ENCODE assay signal across 22 cellular contexts in genomic region chr5:112290667-112291066, GRCh38.
"Had no signal": no experiment of that assay in that cellular context is flagged by ENCODE, and none has a peak within 500 bp of the region (broad histone marks: within the 10 kb centered on the region; RNA-seq: fewer than 3 reads in every experiment).

No MANE protein-coding gene starts in this region.

- H3K4me1 Mint-ChIP-seq: activated naive CD8-positive, alpha-beta T cell treated with anti-CD3 and anti-CD28 coated beads, Interleukin-2, amount 10 ng/mL, durations not matched to agents 7 days and 5 days; central memory CD8-positive, alpha-beta T cell; natural killer cell had no signal

- ATAC-seq: activated T-cell treated with anti-CD3 and anti-CD28 coated beads, Interleukin-2, amount 50 U/mL, for 72 hours; effector memory CD8-positive, alpha-beta T cell; esophagus mucosa had no signal

- H3K27ac Mint-ChIP-seq: activated CD4-positive, alpha-beta memory T cell treated with anti-CD3 and anti-CD28 coated beads for 36 hours; activated naive CD4-positive, alpha-beta T cell treated with anti-CD3 and anti-CD28 coated beads for 36 hours; activated naive CD8-positive, alpha-beta T cell treated with anti-CD3 and anti-CD28 coated beads, Interleukin-2, amount 10 ng/mL, durations not matched to agents 7 days and 5 days; activated T-cell treated with anti-CD3 and anti-CD28 coated beads, Interleukin-2, amount 50 U/mL, for 72 hours; effector memory CD8-positive, alpha-beta T cell; natural killer cell had no signal

- H3K27me3 ChIP-seq: breast epithelium, colonic mucosa, dorsolateral prefrontal cortex had no signal

- H3K4me3 Mint-ChIP-seq: activated CD4-positive, alpha-beta memory T cell treated with anti-CD3 and anti-CD28 coated beads for 36 hours; activated naive CD4-positive, alpha-beta T cell treated with anti-CD3 and anti-CD28 coated beads for 36 hours; activated naive CD8-positive, alpha-beta T cell treated with anti-CD3 and anti-CD28 coated beads, Interleukin-2, amount 10 ng/mL, durations not matched to agents 7 days and 5 days; activated T-cell treated with anti-CD3 and anti-CD28 coated beads, Interleukin-2, amount 50 U/mL, for 72 hours; central memory CD8-positive, alpha-beta T cell; effector memory CD8-positive, alpha-beta T cell; natural killer cell had no signal

- H3K4me3 ChIP-seq: breast epithelium, colonic mucosa, dorsolateral prefrontal cortex, left ventricle myocardium inferior, prostate gland had no signal

- H3K36me3 Mint-ChIP-seq: activated CD4-positive, alpha-beta memory T cell treated with anti-CD3 and anti-CD28 coated beads for 36 hours; activated naive CD8-positive, alpha-beta T cell treated with anti-CD3 and anti-CD28 coated beads, Interleukin-2, amount 10 ng/mL, durations not matched to agents 7 days and 5 days; natural killer cell had no signal

- H3K4me1 ChIP-seq: breast epithelium, colonic mucosa, prostate gland had no signal

- H3K36me3 ChIP-seq: breast epithelium, colonic mucosa, left ventricle myocardium inferior, prostate gland had no signal

- H3K9me3 Mint-ChIP-seq: activated CD4-positive, alpha-beta memory T cell treated with anti-CD3 and anti-CD28 coated beads for 36 hours; activated naive CD4-positive, alpha-beta T cell treated with anti-CD3 and anti-CD28 coated beads for 36 hours; activated naive CD8-positive, alpha-beta T cell treated with anti-CD3 and anti-CD28 coated beads, Interleukin-2, amount 10 ng/mL, durations not matched to agents 7 days and 5 days; activated T-cell treated with anti-CD3 and anti-CD28 coated beads, Interleukin-2, amount 50 U/mL, for 72 hours; central memory CD8-positive, alpha-beta T cell; effector memory CD8-positive, alpha-beta T cell; natural killer cell had no signal

- DNase-seq: activated CD4-positive, alpha-beta memory T cell treated with anti-CD3 and anti-CD28 coated beads for 36 hours; activated CD4-positive, alpha-beta T cell treated with anti-CD3 and anti-CD28 coated beads for 48 hours; activated effector memory CD4-positive, alpha-beta T cell treated with Interleukin-2 at 50 U/mL for 16 hours; activated naive CD4-positive, alpha-beta T cell treated with anti-CD3 and anti-CD28 coated beads for 36 hours; activated naive CD8-positive, alpha-beta T cell treated with anti-CD3 and anti-CD28 coated beads, Interleukin-2, amount 10 ng/mL, durations not matched to agents 7 days and 5 days; activated T-cell treated with anti-CD3 and anti-CD28 coated beads, Interleukin-2, amount 50 U/mL, for 72 hours; amniotic stem cell; colonic mucosa; dorsolateral prefrontal cortex; effector memory CD8-positive, alpha-beta T cell; hypothalamus; left ventricle myocardium inferior; midbrain; natural killer cell; stimulated activated CD4-positive, alpha-beta T cell treated with anti-CD3 and anti-CD28 coated beads, Interleukin-12 subunit alpha, Interleukin-12 subunit beta, amount 100 ng/mL, for 4 hours; T-helper 1 cell; T-helper 9 cell; trophoblast cell had no signal

- H3K9me3 ChIP-seq: breast epithelium, colonic mucosa, left ventricle myocardium inferior, prostate gland had no signal

- H3K27ac ChIP-seq: breast epithelium, colonic mucosa, dorsolateral prefrontal cortex, left ventricle myocardium inferior, prostate gland had no signal

- H3K27me3 Mint-ChIP-seq: activated CD4-positive, alpha-beta memory T cell treated with anti-CD3 and anti-CD28 coated beads for 36 hours; central memory CD8-positive, alpha-beta T cell had no signal
